ENCODE assay signal across 22 cellular contexts in the genomic region with DNA sequence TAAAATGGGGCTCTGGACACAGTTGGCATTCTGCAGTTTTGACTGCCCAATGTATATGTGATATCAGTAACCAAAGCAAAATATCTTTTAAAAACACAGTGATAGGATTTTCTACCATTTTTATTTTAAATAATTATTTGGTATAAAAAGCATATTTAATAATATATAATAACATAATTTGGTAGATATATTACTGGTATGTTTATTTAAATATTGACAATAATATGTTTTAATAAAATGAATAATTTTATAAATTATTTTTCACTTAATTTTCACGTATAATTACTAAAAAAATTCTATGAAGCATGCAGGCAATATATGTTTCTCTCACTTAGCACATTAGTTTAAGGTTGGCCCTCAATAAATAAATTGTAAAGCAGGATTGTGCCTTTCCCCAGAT.
"Had no signal": no experiment of that assay in that cellular context is flagged by ENCODE, and none has a peak within 500 bp of the region (broad histone marks: within the 10 kb centered on the region; RNA-seq: fewer than 3 reads in every experiment).

No MANE protein-coding gene starts in this region.

- DNase-seq: IMR-90, Karpas-422, KG1, MG63, NCI-H1092, NCI-H1105 treated with DMSO at 0.1 percent for 48 hours, NCI-H1417 treated with DMSO at 0.1 percent for 48 hours, NCI-H146, NCI-H1694 treated with DMSO at 0.1 percent for 48 hours, NCI-H1930, NCI-H2081 treated with DMSO at 0.1 percent for 48 hours, NCI-H2171, NCI-H226, NCI-H446, NCI-H510A, NCI-H524 treated with DMSO at 0.1 percent for 48 hours, NCI-H774, Right ventricle myocardium superior, RPMI8226, SIG-M5 had no signal

- ATAC-seq: HepG2 had no signal

- FAIRE-seq: HepG2, RCC 7860 had no signal
